ENCODE assay signal across 14 cellular contexts in the genomic region with DNA sequence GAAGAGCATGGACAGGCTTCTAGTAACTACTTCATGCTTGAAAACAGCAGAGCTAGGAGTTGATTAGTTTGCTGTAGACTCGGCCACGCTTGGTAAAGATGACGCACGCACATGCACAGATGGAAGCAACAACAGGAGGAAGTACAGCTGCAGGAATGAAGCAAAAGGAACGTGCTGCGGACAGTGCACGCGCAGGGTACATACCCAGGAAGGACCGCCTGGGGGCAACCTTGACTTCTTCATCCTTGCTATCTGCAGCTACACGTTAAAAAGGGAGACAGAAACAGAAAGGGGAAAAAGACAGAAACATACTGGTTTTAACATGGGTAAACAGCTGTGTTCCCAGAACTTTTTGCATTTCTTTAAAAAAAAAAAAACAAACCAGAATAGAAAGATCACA. TPM values are rescaled to one million over a fixed set of nuclear protein-coding genes. Genes with fewer than 3 reads are reported as not detected.
DNase-seq lines count a peak whose midpoint lies in the region; ATAC-seq and TF ChIP-seq lines count a peak whose summit lies in the region.
"Had no signal": no experiment of that assay in that cellular context is flagged by ENCODE, and none has a peak within 500 bp of the region (broad histone marks: within the 10 kb centered on the region; RNA-seq: fewer than 3 reads in every experiment).

No MANE protein-coding gene starts in this region.

- in situ Hi-C loops in HAP-1 (cut with MboI; ENCODE audit: low sequenced_read_pairs): no loop called here

- peak; percentile 95 for TF ChIP-seq CTCF in WERI-Rb-1 (IDR thresholded peaks at IDR 0.05; ENCODE audit: low read depth, low read length)
- no peak for TF ChIP-seq CTCF in suprapubic skin (IDR thresholded peaks at IDR 0.05)

- no peak for TF ChIP-seq POLR2A in suprapubic skin (IDR thresholded peaks at IDR 0.05)

- H3K36me3 ChIP-seq in HAP-1 (replicated peaks) (peaks cover 21% of the 10 kb centered on the region), WERI-Rb-1 (peaks cover 47% of the 10 kb centered on the region), suprapubic skin (peaks cover 71% of the 10 kb centered on the region)

- H3K4me3 ChIP-seq in HAP-1: no peak overlapping the region
- H3K4me3 ChIP-seq in WERI-Rb-1 (ENCODE audit: low read depth, low read length): no peak overlapping the region
- H3K4me3 ChIP-seq in suprapubic skin: no peak overlapping the region
- H3K4me3 ChIP-seq: gastrocnemius medialis, lung, upper lobe of left lung had no signal

- H3K4me1 ChIP-seq in HAP-1: no peaks in the 10 kb centered on the region
- H3K4me1 ChIP-seq in suprapubic skin: peaks cover 12% of the 10 kb centered on the region
- H3K4me1 ChIP-seq: parathyroid adenoma had no signal

- H3K9me3 ChIP-seq in HAP-1: peaks cover 19% of the 10 kb centered on the region
- H3K9me3 ChIP-seq in WERI-Rb-1 (ENCODE audit: severe bottlenecking): peaks cover 15% of the 10 kb centered on the region
- H3K9me3 ChIP-seq in suprapubic skin: peaks cover 29% of the 10 kb centered on the region

- WGBS in suprapubic skin: 71% methylated on average over 10 of the region's 10 CpGs

- ATAC-seq in left ventricle myocardium superior: peak; percentile 58
- no peak for ATAC-seq in HG03108 (IDR thresholded peaks at IDR 0.05; ENCODE audit: unreplicated experiment)
- ATAC-seq: gastrocnemius medialis had no signal

- H3K27ac ChIP-seq in WERI-Rb-1 (no peak overlapping the region), suprapubic skin (no peak overlapping the region)
- H3K27ac ChIP-seq: parathyroid adenoma had no signal

- TF ChIP-seq EP300 in suprapubic skin (IDR thresholded peaks at IDR 0.05): no peak

- H3K27me3 ChIP-seq in HAP-1 (ENCODE audit: low read depth): no peaks in the 10 kb centered on the region
- H3K27me3 ChIP-seq in WERI-Rb-1 (ENCODE audit: insufficient read depth, low read depth, severe bottlenecking): no peaks in the 10 kb centered on the region
- no peaks in the 10 kb centered on the region for H3K27me3 ChIP-seq in suprapubic skin
- H3K27me3 ChIP-seq: gastrocnemius medialis, upper lobe of left lung had no signal

- intact Hi-C loops in left ventricle myocardium superior (cut with micrococcal nuclease): no loop called here

- peak; percentile 49 to 78 for DNase-seq in HAP-1 (ENCODE audit: low spot score in 2 of 2)
- peak; percentile 89 for DNase-seq in WERI-Rb-1
- no peak for DNase-seq in left ventricle myocardium superior
- DNase-seq in suprapubic skin (ENCODE audit: low spot score in 2 of 2): peak; percentile 26 to 52
- no peak for DNase-seq in NCI-H1436 treated with DMSO at 0.1 percent for 48 hours (lab: John Stamatoyannopoulos, UW)
- no peak for DNase-seq in T-helper 1 cell
- no peak for DNase-seq in stimulated activated CD4-positive, alpha-beta T cell treated with anti-CD3 and anti-CD28 coated beads, Interleukin-4, amount 100 ng/mL, for 24 hours
- DNase-seq: activated naive CD4-positive, alpha-beta T cell; NCI-H2171 had no signal

RNA-seq across cellular contexts. Expression of gene SLC66A2, which starts 17.7 kb away (rescaled TPM):
- total RNA-seq in left ventricle myocardium superior: 28.9 TPM
- 10 to 100 TPM; 53.4 to 84.7 (median 79.3) TPM for total RNA-seq in suprapubic skin

RNA-seq across cellular contexts. Expression of gene HSBP1L1, which starts 30.7 kb away (rescaled TPM):
- total RNA-seq in left ventricle myocardium superior: 14.5 TPM
- 10 to 100 TPM; 25.0 to 45.7 (median 41.5) TPM for total RNA-seq in suprapubic skin

RNA-seq across cellular contexts. Expression of gene TXNL4A, which starts 54.6 kb away (rescaled TPM):
- total RNA-seq in left ventricle myocardium superior (91.0 TPM), suprapubic skin (10 to 100 TPM; 20.6 to 35.0 (median 24.6) TPM)

Comparison
In these comparisons a context has a peak if more than half of its experiments do, and no peak if none do; other contexts are left out.
1. DNase-seq: peak in HAP-1 (2 of 2), WERI-Rb-1 (single experiment) and suprapubic skin (2 of 2); none in left ventricle myocardium superior (single experiment), NCI-H1436 treated with DMSO at 0.1 percent for 48 hours (single experiment), T-helper 1 cell (0 of 5) and stimulated activated CD4-positive, alpha-beta T cell treated with anti-CD3 and anti-CD28 coated beads, Interleukin-4, amount 100 ng/mL, for 24 hours (single experiment).